Comparison of ENCODE assay signal across 30 cellular contexts in the genomic region with DNA sequence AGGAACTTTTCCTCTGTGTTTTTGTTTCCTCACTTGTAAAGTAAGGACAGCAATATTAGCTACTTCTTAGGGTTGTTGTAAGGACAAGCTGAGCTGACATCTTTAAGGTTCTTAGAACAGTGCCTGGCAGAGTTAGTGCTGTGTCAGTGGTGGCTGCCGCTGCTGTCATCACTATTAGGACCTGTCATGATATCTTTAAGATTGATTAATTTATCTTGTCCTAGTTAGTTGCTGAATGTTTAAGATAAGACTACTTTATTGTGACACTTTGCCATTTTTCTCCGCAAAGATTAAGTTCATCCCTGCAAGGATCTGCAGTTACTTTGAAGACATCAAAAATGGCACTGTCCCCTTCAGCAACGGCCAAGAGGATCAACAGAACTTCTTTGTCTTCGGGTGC. TPM values are rescaled to one million over a fixed set of nuclear protein-coding genes. Genes with fewer than 3 reads are reported as not detected.
"Had no signal": no experiment of that assay in that cellular context is flagged by ENCODE, and none has a peak within 500 bp of the region (broad histone marks: within the 10 kb centered on the region; RNA-seq: fewer than 3 reads in every experiment).

No MANE protein-coding gene starts in this region.

- H3K27me3 Mint-ChIP-seq: naive thymus-derived CD8-positive, alpha-beta T cell; stimulated activated naive B cell treated with anti-CD40 and anti-IgM and Interleukin-4, amounts not matched to agents 10 μg/mL and 1 μg/mL and 100 μg/mL, for 72 hours had no signal

- H3K4me2 ChIP-seq: neural progenitor cell, smooth muscle cell had no signal

- ATAC-seq: left colon; left lung; lower lobe of right lung; naive thymus-derived CD8-positive, alpha-beta T cell; right lobe of liver; stimulated activated naive B cell treated with anti-CD40 and anti-IgM and Interleukin-4, amounts not matched to agents 10 μg/mL and 1 μg/mL and 100 μg/mL, for 72 hours; stimulated activated naive CD8-positive, alpha-beta T cell treated with anti-CD3 and anti-CD28 coated beads, Interleukin-15, Interleukin-2, amounts not matched to agents 100 U/mL and 50 U/mL, for 24 hours had no signal

- H3K27me3 ChIP-seq: left lung, neural progenitor cell, neutrophil, right atrium auricular region, right lobe of liver, stomach, testis, thyroid gland, transverse colon, upper lobe of left lung, vagina had no signal

- H3K4me3 ChIP-seq: left lung, lower lobe of right lung, neural progenitor cell, right atrium auricular region, right lobe of liver, smooth muscle cell, stomach, testis, thyroid gland, transverse colon, upper lobe of left lung, vagina had no signal

- H3K79me2 ChIP-seq: parathyroid adenoma had no signal

- H3K4me1 Mint-ChIP-seq: neural progenitor cell; stimulated activated naive B cell treated with anti-CD40 and anti-IgM and Interleukin-4, amounts not matched to agents 10 μg/mL and 1 μg/mL and 100 μg/mL, for 72 hours had no signal

- H2AFZ ChIP-seq: neural progenitor cell, parathyroid adenoma had no signal

- H3K27ac ChIP-seq: left lung, lower lobe of right lung, neural progenitor cell, neutrophil, parathyroid adenoma, right atrium auricular region, right lobe of liver, stomach, testis, thyroid gland, transverse colon, upper lobe of left lung, vagina had no signal

- H3K9ac ChIP-seq: neural progenitor cell, parathyroid adenoma had no signal

- H3K4me3 Mint-ChIP-seq: immature natural killer cell; naive thymus-derived CD8-positive, alpha-beta T cell; nephron; neural progenitor cell; stimulated activated naive B cell treated with anti-CD40 and anti-IgM and Interleukin-4, amounts not matched to agents 10 μg/mL and 1 μg/mL and 100 μg/mL, for 72 hours had no signal

- H3K36me3 ChIP-seq: right lobe of liver had no signal

- FAIRE-seq: islet of Langerhans, kidney had no signal

- H3K27ac Mint-ChIP-seq: nephron; neural progenitor cell; stimulated activated naive B cell treated with anti-CD40 and anti-IgM and Interleukin-4, amounts not matched to agents 10 μg/mL and 1 μg/mL and 100 μg/mL, for 72 hours had no signal

- H3K4me1 ChIP-seq: lower lobe of right lung, neural progenitor cell, parathyroid adenoma, right atrium auricular region, stomach, testis, thyroid gland, transverse colon, vagina had no signal

- DNase-seq: immature natural killer cell; kidney; left colon; left lung; lower lobe of right lung; mammary epithelial cell; mesenchymal stem cell; naive thymus-derived CD8-positive, alpha-beta T cell; occipital lobe; right lobe of liver; stimulated activated CD4-positive, alpha-beta T cell treated with anti-CD3 and anti-CD28 coated beads, Interleukin-1b, Interleukin-23, amount 100 ng/mL, for 48 hours; stimulated activated CD4-positive, alpha-beta T cell treated with anti-CD3 and anti-CD28 coated beads, Interleukin-2, amount 100 ng/mL, for 48 hours; stimulated activated CD4-positive, alpha-beta T cell treated with anti-CD3 and anti-CD28 coated beads, Interleukin-4, amount 100 ng/mL, for 4 hours; stimulated activated CD8-positive, alpha-beta memory T cell treated with anti-CD3 and anti-CD28 coated beads, Interleukin-4, amount 100 ng/mL, for 48 hours; stimulated activated naive B cell treated with anti-CD40 and anti-IgM and Interleukin-4, amounts not matched to agents 10 μg/mL and 1 μg/mL and 100 μg/mL, for 72 hours; stimulated activated naive CD8-positive, alpha-beta T cell treated with anti-CD3 and anti-CD28 coated beads, Interleukin-15, Interleukin-2, amounts not matched to agents 100 U/mL and 50 U/mL, for 24 hours; stomach; testis; thyroid gland; transverse colon; upper lobe of left lung had no signal

- H3K9me3 ChIP-seq: left lung, lower lobe of right lung, neutrophil, right atrium auricular region, right lobe of liver, stomach, testis, thyroid gland, transverse colon, upper lobe of left lung, vagina had no signal

RNA-seq across cellular contexts. Expression of gene GPR88, which starts 40.1 kb away (rescaled TPM):
- total RNA-seq: mammary epithelial cell, osteocyte, smooth muscle cell had no signal
- polyA plus RNA-seq: immature natural killer cell; mammary epithelial cell; naive thymus-derived CD8-positive, alpha-beta T cell; smooth muscle cell had no signal
